In the genomic region with DNA sequence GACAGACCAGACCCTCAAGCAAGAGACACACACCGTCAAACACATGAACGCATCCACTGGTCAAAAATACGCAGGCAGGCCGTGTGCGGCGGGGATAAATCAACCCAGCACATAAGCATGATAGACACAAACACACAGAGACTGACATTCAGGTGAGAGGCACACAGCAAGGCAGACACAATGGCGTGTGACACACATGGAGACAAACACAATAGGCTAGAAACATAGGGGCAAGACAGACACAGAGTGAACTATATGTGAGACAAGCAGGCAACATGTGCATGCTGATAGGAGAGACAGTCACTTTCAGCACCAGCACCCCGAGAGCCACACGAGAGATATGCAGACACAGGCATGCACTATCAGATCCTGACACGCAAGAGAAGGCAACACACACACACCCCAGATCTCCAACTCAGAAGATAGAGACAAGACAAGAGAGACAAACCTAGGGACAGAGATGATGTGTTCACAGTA, we compare ENCODE assay signal across 10 cellular contexts. TPM values are rescaled to one million over a fixed set of nuclear protein-coding genes. Genes with fewer than 3 reads are reported as not detected.
DNase-seq lines count a peak whose midpoint lies in the region; ATAC-seq, FAIRE-seq and TF ChIP-seq lines count a peak whose summit lies in the region.
"Had no signal": no experiment of that assay in that cellular context is flagged by ENCODE, and none has a peak within 500 bp of the region (broad histone marks: within the 10 kb centered on the region; RNA-seq: fewer than 3 reads in every experiment).

No MANE protein-coding gene starts in this region.

- H4K20me1 ChIP-seq in HCT116 (ENCODE audit: insufficient read depth) (no peaks in the 10 kb centered on the region), GM12878 (ENCODE audit: control insufficient read depth, insufficient read depth) (no peaks in the 10 kb centered on the region)

- H3K79me2 ChIP-seq in HCT116 (ENCODE audit: insufficient read depth, low read length) (no peaks in the 10 kb centered on the region), GM12878 (ENCODE audit: control insufficient read depth, insufficient read depth, low read length) (peaks cover 15% of the 10 kb centered on the region)

- H2AFZ ChIP-seq in HCT116 (ENCODE audit: low read depth, low read length, poor library complexity, severe bottlenecking) (no peak overlapping the region), GM12878 (ENCODE audit: control insufficient read depth, low read depth, low read length) (no peak overlapping the region; the same call in 1 of the 2 replicates)

- DNase-seq in A172 (ENCODE audit: low spot score) (peak; percentile 18), HCT116 (ENCODE audit: low read depth, low spot score) (no peak), GM12878 (ENCODE audit: low read depth, low spot score) (no peak), NCI-H345 (lab: John Stamatoyannopoulos, UW) (no peak), HEK293T (ENCODE audit: extremely low spot score) (no peak)
- no peak for DNase-seq in activated CD4-positive, CD25-positive, alpha-beta regulatory T cell treated with anti-CD3 and anti-CD28 coated beads, Interleukin-2, amount 50 U/mL, for 72 hours
- DNase-seq: activated B cell treated with CpG ODN at 0.5 μM for 24 hours, NCI-H1436 had no signal

- BruUV-seq in HCT116 (replicated peaks; lab: Mats Ljungman, UMichigan) (no TSS peak), GM12878 (replicated peaks; lab: Mats Ljungman, UMichigan) (no TSS peak)

- H3K27me3 ChIP-seq in HCT116 (ENCODE audit: insufficient read depth, low read length) (no peaks in the 10 kb centered on the region), GM12878 (replicated peaks in 1 of 2; ENCODE audit: control insufficient read depth in 2 of 2, insufficient read depth in 2 of 2, low read length in 1 of 2) (no peaks in the 10 kb centered on the region)

- TF ChIP-seq EP300 in GM12878 (IDR thresholded peaks at IDR 0.05; ENCODE audit: borderline replicate concordance in 1 of 2, control insufficient read depth in 1 of 2, low read depth in 2 of 2, low read length in 2 of 2): no peak

- in situ Hi-C loops in GM12878 (cut with MboI): no loop called here

- TF ChIP-seq RAD21 in HCT116 (IDR thresholded peaks at IDR 0.05; ENCODE audit: low read depth): no peak
- TF ChIP-seq RAD21 in GM12878 (IDR thresholded peaks at IDR 0.05; ENCODE audit: insufficient read depth, low read depth, low read length): no peak

- CTCF ChIA-PET in HCT116 (lab: Charles Lee) (no interaction called here), GM12878 (lab: Yijun Ruan, JAX) (no interaction called here), HEK293T (lab: Yijun Ruan, JAX) (no interaction called here)

- no peaks in the 10 kb centered on the region for H3K9me3 ChIP-seq in HCT116 (ENCODE audit: control insufficient read depth in 1 of 2, insufficient read depth in 1 of 2, low read depth in 1 of 2, low read length in 2 of 2)
- H3K9me3 ChIP-seq in GM12878 (replicated peaks; ENCODE audit: control insufficient read depth, insufficient read depth, low read length): no peaks in the 10 kb centered on the region
- H3K9me3 ChIP-seq in mesodermal cell (ENCODE audit: control insufficient read depth, low read length): no peaks in the 10 kb centered on the region

- no peak for FAIRE-seq in GM12878 (lab: Jason Lieb, UNC)

- no peak for ATAC-seq in HCT116
- no peak for ATAC-seq in GM12878
- ATAC-seq in HG03521 (IDR thresholded peaks at IDR 0.05; ENCODE audit: unreplicated experiment): no peak

- H3K4me2 ChIP-seq in HCT116 (ENCODE audit: low read length): peak overlapping the region; percentile 98
- H3K4me2 ChIP-seq in GM12878 (ENCODE audit: control insufficient read depth, insufficient read depth): peak overlapping the region; percentile 77

- H3K27ac ChIP-seq in HCT116 (ENCODE audit: low read depth, low read length): peak overlapping the region; percentile 89
- H3K27ac ChIP-seq in GM12878 (ENCODE audit: control insufficient read depth, insufficient read depth): peak overlapping the region; percentile 97
- H3K27ac ChIP-seq in mesodermal cell (ENCODE audit: low read depth, low read length, severe bottlenecking): peak overlapping the region; percentile 93

- H3K4me3 ChIP-seq in HCT116 (replicated peaks in 1 of 2; ENCODE audit: low read depth in 1 of 2, low read length in 2 of 2) (no peak overlapping the region), GM12878 (no peak overlapping the region), mesodermal cell (ENCODE audit: extremely low read depth, insufficient read depth, low read length, poor library complexity, severe bottlenecking) (no peak overlapping the region)

- intact Hi-C loops in HCT116 (cut with micrococcal nuclease) (no loop called here), GM12878 (cut with micrococcal nuclease; ENCODE audit: unreplicated experiment) (loop anchor here (5.0 to 10.0 kb wide), 2 partner anchors 172 to 1690 kb away; partner anchors contain the start of genes ZNF490 and ZNF791)

- TF ChIP-seq POLR2A in HCT116 (IDR thresholded peaks at IDR 0.05; ENCODE audit: borderline replicate concordance, extremely low read depth, insufficient read depth, insufficient read length): no peak
- TF ChIP-seq POLR2A in GM12878 (IDR thresholded peaks at IDR 0.05; ENCODE audit: low read depth, low read length): 0 out of 2 replicates have a peak, but pooled peaks have one; percentile 23

- H3K4me1 ChIP-seq in HCT116 (ENCODE audit: control insufficient read depth in 1 of 2, insufficient read depth in 2 of 2, low read length in 2 of 2) (peaks cover 78 to 90% of the 10 kb centered on the region in 2 experiments), GM12878 (ENCODE audit: control insufficient read depth, insufficient read depth, low read length) (peaks cover 73% of the 10 kb centered on the region), mesodermal cell (ENCODE audit: control insufficient read depth, insufficient read depth, low read length, poor library complexity, severe bottlenecking) (peaks cover 52% of the 10 kb centered on the region)

- RAD21 ChIA-PET in HCT116 (lab: Charles Lee; ENCODE audit: low non-redundant PET in 1 of 2, low total read pairs in 2 of 2, uncharacterized antibody in 2 of 2, unreplicated experiment in 2 of 2): no interaction called here
- RAD21 ChIA-PET in GM12878 (lab: Charles Lee; ENCODE audit: unreplicated experiment): interaction anchor here (2.7 kb wide), 1 partner anchor 12 kb away, joined by 23 read pairs; no protein-coding TSS in a partner anchor

- peak overlapping the region; percentile 69 for H3K9ac ChIP-seq in HCT116 (ENCODE audit: low read length)
- 0 out of 2 replicates have a peak overlapping the region, but pooled peaks have one; percentile 21 for H3K9ac ChIP-seq in GM12878 (ENCODE audit: control insufficient read depth, insufficient read depth, low read length)

- POLR2A ChIA-PET in HCT116 (lab: Charles Lee): no interaction called here
- POLR2A ChIA-PET in GM12878 (lab: Charles Lee): no interaction called here
- POLR2A ChIA-PET in HEK293T (lab: Yijun Ruan, JAX): no interaction called here

- SMC1A ChIA-PET in GM12878 (lab: Charles Lee; ENCODE audit: uncharacterized antibody, unreplicated experiment): no interaction called here

- TF ChIP-seq CTCF in HCT116 (IDR thresholded peaks at IDR 0.05 in 2 of 3, conservative IDR thresholded peaks at IDR 0.05 in 1 of 3; ENCODE audit: borderline replicate concordance in 1 of 3, insufficient read depth in 1 of 3, low read depth in 2 of 3, low read length in 2 of 3): no peak
- no peak for TF ChIP-seq CTCF in GM12878 (IDR thresholded peaks at IDR 0.05 in 2 of 3, conservative IDR thresholded peaks at IDR 0.05 in 1 of 3; ENCODE audit: control insufficient read depth in 2 of 3, extremely low read depth in 1 of 3, insufficient read depth in 1 of 3, low read depth in 3 of 3, low read length in 3 of 3)

- H3K36me3 ChIP-seq in HCT116 (ENCODE audit: control insufficient read depth in 1 of 2, insufficient read depth in 2 of 2, low read length in 2 of 2): no peaks in the 10 kb centered on the region
- no peaks in the 10 kb centered on the region for H3K36me3 ChIP-seq in GM12878 (ENCODE audit: control insufficient read depth in 2 of 2, insufficient read depth in 2 of 2, low read length in 1 of 2)
- H3K36me3 ChIP-seq in mesodermal cell (ENCODE audit: control insufficient read depth, insufficient read depth, low read length): no peaks in the 10 kb centered on the region

- no peaks in the 10 kb centered on the region for H3K9me2 ChIP-seq in HCT116 (ENCODE audit: insufficient read depth)

- 14% methylated on average over 10 of the region's 10 CpGs for WGBS in GM12878 (ENCODE audit: insufficient coverage, insufficient replicate concordance, low lambda C conversion rate, missing lambda C conversion rate)
- 94 to 98% methylated on average over 7 to 9 of the region's 10 CpGs for WGBS in mesodermal cell (ENCODE audit: insufficient coverage in 2 of 2), 2 experiments

RNA-seq across cellular contexts. Expression of gene JUNB, which starts 6.9 kb away (rescaled TPM):
- 79.1 and 85.7 TPM in 2 replicates for total RNA-seq in A172 (2014; rRNA removed; shearing (Covaris generic))
- total RNA-seq in HCT116 (2021; ENCODE audit: unreplicated experiment): 194 TPM
- polyA plus RNA-seq in HCT116 (2012): 215 and 264 TPM in 2 replicates
- total RNA-seq in GM12878 (2013; cell fraction: nucleolus; rRNA removed): 202 and 232 TPM in 2 replicates
- total RNA-seq in GM12878 (2014; rRNA removed): 102 and 110 TPM in 2 replicates
- 15.2 and 17.0 TPM in 2 replicates for total RNA-seq in GM12878 (2014; rRNA removed; fragmentation: Illumina TruSeq; extraction: Trizol)
- total RNA-seq in GM12878 (2021): 116 and 123 TPM in 2 replicates
- polyA plus RNA-seq in GM12878 (2011; ENCODE audit: low read depth): 6.7 TPM
- polyA plus RNA-seq in GM12878 (2011; rRNA removed): 17.2 and 65.1 TPM in 2 replicates
- 146 and 179 TPM in 2 replicates for polyA plus RNA-seq in GM12878 (2011; cell fraction: cytosol; rRNA removed)
- 238 and 308 TPM in 2 replicates for polyA plus RNA-seq in GM12878 (2011; cell fraction: nucleus; rRNA removed)
- polyA plus RNA-seq in GM12878 (2012): 47.0 and 94.2 TPM in 2 replicates
- polyA plus RNA-seq in GM12878 (2014; fragmentation: Illumina TruSeq; extraction: Trizol): 0.51 and 4.8 TPM in 2 replicates
- polyA plus RNA-seq in GM12878 (2014; fragmentation: Nextera tagmentation; extraction: Ambion mirVana): 1 to 10 TPM in 1 of 2 experiments, under 1 TPM in 1; 0.55 to 2.4 TPM
- 144 and 154 TPM in 2 replicates for polyA plus RNA-seq in GM12878 (2014; rRNA removed)
- polyA plus RNA-seq in GM12878 (2016; fragmentation: Nextera tagmentation; extraction: Ambion mirVana): 10 to 100 TPM; 71.6 to 96.6 TPM
- polyA minus RNA-seq in GM12878 (2011; rRNA and poly(A)+ RNA removed): 20.8 and 48.9 TPM in 2 replicates
- 62.3 and 63.3 TPM in 2 replicates for polyA minus RNA-seq in GM12878 (2011; cell fraction: cytosol; rRNA and poly(A)+ RNA removed)
- polyA minus RNA-seq in GM12878 (2011; cell fraction: nucleus; rRNA and poly(A)+ RNA removed): 99.1 and 140 TPM in 2 replicates
- polyA plus RNA-seq in mesodermal cell (2013, experiment 1 of 2): 45.4 TPM
- polyA plus RNA-seq in mesodermal cell (2013, experiment 2 of 2): 29.8 TPM

RNA-seq across cellular contexts. Expression of gene HOOK2, which starts 9.1 kb away (rescaled TPM):
- total RNA-seq in A172 (2014; rRNA removed; shearing (Covaris generic)): 10.2 and 20.5 TPM in 2 replicates
- total RNA-seq in HCT116 (2021; ENCODE audit: unreplicated experiment) (96.3 TPM), GM12878 (2014; rRNA removed) (5.8 and 6.8 TPM in 2 replicates), GM12878 (2014; rRNA removed; fragmentation: Illumina TruSeq; extraction: Trizol) (3.4 and 3.8 TPM in 2 replicates), GM12878 (2021) (6.4 and 8.3 TPM in 2 replicates)
- 89.0 and 96.2 TPM in 2 replicates for polyA plus RNA-seq in HCT116 (2012)
- total RNA-seq in GM12878 (2013; cell fraction: nucleolus; rRNA removed): 23.1 and 31.7 TPM in 2 replicates
- 6.3 TPM for polyA plus RNA-seq in GM12878 (2011; ENCODE audit: low read depth)
- polyA plus RNA-seq in GM12878 (2011; rRNA removed) (3.3 and 3.5 TPM in 2 replicates), GM12878 (2014; fragmentation: Illumina TruSeq; extraction: Trizol) (4.4 and 5.6 TPM in 2 replicates), GM12878 (2014; fragmentation: Nextera tagmentation; extraction: Ambion mirVana) (1 to 10 TPM; 1.5 TPM), GM12878 (2014; rRNA removed) (8.6 and 9.6 TPM in 2 replicates), GM12878 (2016; fragmentation: Nextera tagmentation; extraction: Ambion mirVana) (1 to 10 TPM; 7.5 to 9.2 TPM)
- polyA plus RNA-seq in GM12878 (2011; cell fraction: cytosol; rRNA removed): 3.0 and 3.4 TPM in 2 replicates
- 14.3 and 19.5 TPM in 2 replicates for polyA plus RNA-seq in GM12878 (2011; cell fraction: nucleus; rRNA removed)
- 11.6 and 13.2 TPM in 2 replicates for polyA plus RNA-seq in GM12878 (2012)
- 1.9 and 5.6 TPM in 2 replicates for polyA minus RNA-seq in GM12878 (2011; rRNA and poly(A)+ RNA removed)
- not detected in 2 replicates for polyA minus RNA-seq in GM12878 (2011; cell fraction: cytosol; rRNA and poly(A)+ RNA removed)
- 5.7 and 8.6 TPM in 2 replicates for polyA minus RNA-seq in GM12878 (2011; cell fraction: nucleus; rRNA and poly(A)+ RNA removed)
- 28.7 TPM for polyA plus RNA-seq in mesodermal cell (2013, experiment 1 of 2)
- polyA plus RNA-seq in mesodermal cell (2013, experiment 2 of 2): 27.5 TPM

RNA-seq across cellular contexts. Expression of gene PRDX2, which starts 17.2 kb away (rescaled TPM):
- total RNA-seq in A172 (2014; rRNA removed; shearing (Covaris generic)): not detected in 2 replicates
- total RNA-seq in HCT116 (2021; ENCODE audit: unreplicated experiment) (387 TPM), GM12878 (2014; rRNA removed) (367 and 392 TPM in 2 replicates), GM12878 (2014; rRNA removed; fragmentation: Illumina TruSeq; extraction: Trizol) (230 and 258 TPM in 2 replicates), GM12878 (2021) (274 and 279 TPM in 2 replicates)
- 529 and 594 TPM in 2 replicates for polyA plus RNA-seq in HCT116 (2012)
- total RNA-seq in GM12878 (2013; cell fraction: nucleolus; rRNA removed): 52.5 and 53.2 TPM in 2 replicates
- 150 TPM for polyA plus RNA-seq in GM12878 (2011; ENCODE audit: low read depth)
- polyA plus RNA-seq in GM12878 (2011; rRNA removed) (45.7 and 93.0 TPM in 2 replicates), GM12878 (2014; fragmentation: Illumina TruSeq; extraction: Trizol) (110 and 338 TPM in 2 replicates), GM12878 (2014; fragmentation: Nextera tagmentation; extraction: Ambion mirVana) (100 to 1,000 TPM; 670 to 812 TPM), GM12878 (2014; rRNA removed) (327 and 338 TPM in 2 replicates), GM12878 (2016; fragmentation: Nextera tagmentation; extraction: Ambion mirVana) (100 to 1,000 TPM; 349 to 384 TPM)
- polyA plus RNA-seq in GM12878 (2011; cell fraction: cytosol; rRNA removed): 234 and 251 TPM in 2 replicates
- polyA plus RNA-seq in GM12878 (2011; cell fraction: nucleus; rRNA removed): 136 and 184 TPM in 2 replicates
- polyA plus RNA-seq in GM12878 (2012): 214 and 229 TPM in 2 replicates
- 69.4 and 109 TPM in 2 replicates for polyA minus RNA-seq in GM12878 (2011; rRNA and poly(A)+ RNA removed)
- polyA minus RNA-seq in GM12878 (2011; cell fraction: cytosol; rRNA and poly(A)+ RNA removed): 53.4 and 56.9 TPM in 2 replicates
- 26.4 and 43.7 TPM in 2 replicates for polyA minus RNA-seq in GM12878 (2011; cell fraction: nucleus; rRNA and poly(A)+ RNA removed)
- polyA plus RNA-seq in mesodermal cell (2013, experiment 1 of 2): 265 TPM
- 218 TPM for polyA plus RNA-seq in mesodermal cell (2013, experiment 2 of 2)

RNA-seq across cellular contexts. Expression of gene THSD8, which starts 17.4 kb away (rescaled TPM):
- total RNA-seq in A172 (2014; rRNA removed; shearing (Covaris generic)): not detected in 2 replicates
- total RNA-seq in HCT116 (2021; ENCODE audit: unreplicated experiment) (33.3 TPM), GM12878 (2014; rRNA removed) (not detected in 2 replicates), GM12878 (2014; rRNA removed; fragmentation: Illumina TruSeq; extraction: Trizol) (0.69 TPM in 1 of 2 replicates, not detected in the other), GM12878 (2021) (25.1 and 30.0 TPM in 2 replicates)
- polyA plus RNA-seq in HCT116 (2012): 22.1 and 29.4 TPM in 2 replicates
- total RNA-seq in GM12878 (2013; cell fraction: nucleolus; rRNA removed): not detected in 2 replicates
- polyA plus RNA-seq in GM12878 (2011; ENCODE audit: low read depth): 3.9 TPM
- polyA plus RNA-seq in GM12878 (2011; rRNA removed) (5.6 and 8.8 TPM in 2 replicates), GM12878 (2014; fragmentation: Illumina TruSeq; extraction: Trizol) (10.9 and 12.5 TPM in 2 replicates), GM12878 (2014; fragmentation: Nextera tagmentation; extraction: Ambion mirVana) (10 to 100 TPM; 10.5 to 30.6 TPM), GM12878 (2014; rRNA removed) (0.11 and 0.24 TPM in 2 replicates), GM12878 (2016; fragmentation: Nextera tagmentation; extraction: Ambion mirVana) (10 to 100 TPM; 30.6 to 32.3 TPM)
- 0.33 and 0.57 TPM in 2 replicates for polyA plus RNA-seq in GM12878 (2011; cell fraction: cytosol; rRNA removed)
- polyA plus RNA-seq in GM12878 (2011; cell fraction: nucleus; rRNA removed): 0.19 TPM in 1 of 2 replicates, not detected in the other
- 7.8 and 13.1 TPM in 2 replicates for polyA plus RNA-seq in GM12878 (2012)
- polyA minus RNA-seq in GM12878 (2011; rRNA and poly(A)+ RNA removed): 1.5 TPM in 1 of 2 replicates, not detected in the other
- not detected in 2 replicates for polyA minus RNA-seq in GM12878 (2011; cell fraction: cytosol; rRNA and poly(A)+ RNA removed)
- not detected in 2 replicates for polyA minus RNA-seq in GM12878 (2011; cell fraction: nucleus; rRNA and poly(A)+ RNA removed)
- polyA plus RNA-seq in mesodermal cell (2013, experiment 1 of 2): 10.8 TPM
- polyA plus RNA-seq in mesodermal cell (2013, experiment 2 of 2): 12.0 TPM

RNA-seq across cellular contexts. Expression of gene RNASEH2A, which starts 22.0 kb away (rescaled TPM):
- total RNA-seq in A172 (2014; rRNA removed; shearing (Covaris generic)): 88.8 and 89.6 TPM in 2 replicates
- total RNA-seq in HCT116 (2021; ENCODE audit: unreplicated experiment) (54.5 TPM), GM12878 (2014; rRNA removed) (41.7 and 46.9 TPM in 2 replicates), GM12878 (2014; rRNA removed; fragmentation: Illumina TruSeq; extraction: Trizol) (35.2 and 39.6 TPM in 2 replicates), GM12878 (2021) (41.2 and 43.8 TPM in 2 replicates)
- polyA plus RNA-seq in HCT116 (2012): 71.2 and 79.4 TPM in 2 replicates
- 11.0 and 13.0 TPM in 2 replicates for total RNA-seq in GM12878 (2013; cell fraction: nucleolus; rRNA removed)
- 10.0 TPM for polyA plus RNA-seq in GM12878 (2011; ENCODE audit: low read depth)
- polyA plus RNA-seq in GM12878 (2011; rRNA removed) (20.3 and 35.4 TPM in 2 replicates), GM12878 (2014; fragmentation: Illumina TruSeq; extraction: Trizol) (10.4 and 30.7 TPM in 2 replicates), GM12878 (2014; fragmentation: Nextera tagmentation; extraction: Ambion mirVana) (10 to 100 TPM; 17.4 to 19.1 TPM), GM12878 (2014; rRNA removed) (54.4 and 65.3 TPM in 2 replicates), GM12878 (2016; fragmentation: Nextera tagmentation; extraction: Ambion mirVana) (100 to 1,000 TPM in 1 of 2 experiments, 10 to 100 TPM in 1; 95.0 to 103 TPM)
- 72.8 and 73.4 TPM in 2 replicates for polyA plus RNA-seq in GM12878 (2011; cell fraction: cytosol; rRNA removed)
- 36.7 and 45.4 TPM in 2 replicates for polyA plus RNA-seq in GM12878 (2011; cell fraction: nucleus; rRNA removed)
- 24.3 and 28.4 TPM in 2 replicates for polyA plus RNA-seq in GM12878 (2012)
- 43.2 and 60.1 TPM in 2 replicates for polyA minus RNA-seq in GM12878 (2011; rRNA and poly(A)+ RNA removed)
- 21.4 and 24.6 TPM in 2 replicates for polyA minus RNA-seq in GM12878 (2011; cell fraction: cytosol; rRNA and poly(A)+ RNA removed)
- polyA minus RNA-seq in GM12878 (2011; cell fraction: nucleus; rRNA and poly(A)+ RNA removed): 9.1 and 17.9 TPM in 2 replicates
- polyA plus RNA-seq in mesodermal cell (2013, experiment 1 of 2): 38.9 TPM
- polyA plus RNA-seq in mesodermal cell (2013, experiment 2 of 2): 30.3 TPM

Comparison
In these comparisons a context has a peak if more than half of its experiments do, and no peak if none do; other contexts are left out.
1. RNA of gene PRDX2, which starts 17.2 kb away (total RNA-seq): 387 TPM in HCT116 (single experiment) and 52.5 to 392 TPM in GM12878; not detected in A172; every median in the first group is over 10 times any median in the second.
2. Peak in every context shown above with its lines, with median percentiles within 50 percentile points of each other: H3K27ac ChIP-seq.